Comparison of ENCODE assay signal across 1 cellular context in genomic region chr12:57904848-57905811, GRCh38.
TF ChIP-seq lines count a peak whose summit lies in the region.

No MANE protein-coding gene starts in this region.

TF ChIP-seq in SK-N-SH, 30 proteins besides CTCF, POLR2A, EP300 and RAD21 (continued from another document):
- TF ChIP-seq ZBTB33 (IDR thresholded peaks at IDR 0.05; ENCODE audit: borderline replicate concordance, low read depth), result no peak
- TF ChIP-seq PBX3 (IDR thresholded peaks at IDR 0.05), result peak; percentile 9; the same call in 1 of the 2 replicates
- TF ChIP-seq MXI1 (IDR thresholded peaks at IDR 0.05; ENCODE audit: low read depth, low read length), result peak; percentile 69; the same call in 1 of the 2 replicates
- no peak for TF ChIP-seq RFX5 (IDR thresholded peaks at IDR 0.05; ENCODE audit: low read length)
- no peak for TF ChIP-seq GABPA (IDR thresholded peaks at IDR 0.05; ENCODE audit: low read depth)
- TF ChIP-seq POLR2AphosphoS5 (IDR thresholded peaks at IDR 0.05; ENCODE audit: low read depth, low read length), result no peak
- no peak for TF ChIP-seq TEAD4 (IDR thresholded peaks at IDR 0.05; ENCODE audit: borderline replicate concordance, insufficient read depth)
- peak; percentile 98 for TF ChIP-seq MAX (IDR thresholded peaks at IDR 0.05; ENCODE audit: low read depth)
- TF ChIP-seq SIN3A (IDR thresholded peaks at IDR 0.05; ENCODE audit: borderline replicate concordance, low read depth, low read length), result peak; percentile 77; the same call in 1 of the 2 replicates
- TF ChIP-seq MEF2A (IDR thresholded peaks at IDR 0.05; ENCODE audit: borderline replicate concordance, low read depth), result no peak
- peak; percentile 58; the same call in 1 of the 2 replicates for TF ChIP-seq FOXM1 (IDR thresholded peaks at IDR 0.05; ENCODE audit: low read depth)
- TF ChIP-seq EZH2phosphoT487 (IDR thresholded peaks at IDR 0.05; ENCODE audit: borderline replicate concordance, low read depth), result no peak
- TF ChIP-seq RXRA (IDR thresholded peaks at IDR 0.05; ENCODE audit: borderline replicate concordance, low read depth), result no peak
- TF ChIP-seq FOSL2 (IDR thresholded peaks at IDR 0.05; ENCODE audit: borderline replicate concordance, low read depth), result no peak
- no peak; the same call in 1 of the 2 replicates for TF ChIP-seq NRF1 (IDR thresholded peaks at IDR 0.05; ENCODE audit: low read depth, low read length)
